11 cellular contexts compared by ENCODE assay signal in the genomic region with DNA sequence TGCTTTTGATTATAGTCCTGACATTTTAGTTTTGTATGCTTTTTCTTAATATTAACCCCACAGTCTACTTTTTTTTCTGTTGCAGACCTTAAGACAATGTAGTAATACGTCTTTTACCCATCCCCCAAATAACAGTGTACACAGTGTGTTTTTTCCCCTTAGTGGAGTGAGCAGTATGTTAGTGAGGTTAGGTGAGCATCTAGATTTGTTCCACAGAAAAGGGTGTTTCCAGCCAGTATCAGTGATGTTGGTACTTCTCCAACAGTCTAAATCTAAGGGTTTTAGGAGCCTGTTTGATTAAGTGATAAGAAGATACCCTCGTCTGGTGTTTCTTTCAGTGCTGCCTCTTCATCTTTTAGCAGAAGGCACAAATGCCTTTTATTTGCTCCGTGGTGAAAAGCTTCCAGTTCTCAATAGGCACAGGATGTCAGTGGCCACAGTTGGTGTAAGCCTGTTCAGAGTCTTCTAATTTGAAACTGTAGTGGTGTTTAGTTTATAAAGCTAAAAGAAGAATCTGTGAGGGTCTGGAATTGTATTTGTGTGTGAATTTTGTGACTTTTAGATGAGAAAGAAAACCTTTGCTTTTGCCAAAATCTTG.
DNase-seq lines count a peak whose midpoint lies in the region; ATAC-seq and TF ChIP-seq lines count a peak whose summit lies in the region.
"Had no signal": no experiment of that assay in that cellular context is flagged by ENCODE, and none has a peak within 500 bp of the region (broad histone marks: within the 10 kb centered on the region; RNA-seq: fewer than 3 reads in every experiment).

No MANE protein-coding gene starts in this region.

- H3K4me3 ChIP-seq in mesenchymal stem cell (ENCODE audit: insufficient read depth in 1 of 2, low read depth in 1 of 2, low read length in 2 of 2), result no peak overlapping the region

- CTCF ChIA-PET in WTC11 (lab: Charles Lee), result interaction anchor here (0.6 to 3.3 kb wide), 2 partner anchors 25 to 43 kb away, joined by 3 to 18 read pairs; no protein-coding TSS in a partner anchor

- no peak overlapping the region for H2BK5ac ChIP-seq in mesenchymal stem cell (ENCODE audit: low read depth, low read length, poor library complexity, severe bottlenecking)

- H2BK12ac ChIP-seq in mesenchymal stem cell (ENCODE audit: low read length in 2 of 2), result no peak overlapping the region

- peaks cover 0 to 22% of the 10 kb centered on the region in 2 experiments for H3K36me3 ChIP-seq in mesenchymal stem cell (ENCODE audit: control insufficient read depth in 1 of 2, insufficient read depth in 2 of 2, low read depth in 1 of 2, low read length in 2 of 2)

- no peaks in the 10 kb centered on the region for H3K27me3 Mint-ChIP-seq in activated T-cell treated with anti-CD3 and anti-CD28 coated beads, Interleukin-2, amount 50 U/mL, for 72 hours (ENCODE audit: low read depth)
- no peaks in the 10 kb centered on the region for H3K27me3 Mint-ChIP-seq in WTC11 (ENCODE audit: low read depth)

- no peak for TF ChIP-seq CTCF in WTC11 (IDR thresholded peaks at IDR 0.05)

- no peak overlapping the region for H3K4me2 ChIP-seq in mesenchymal stem cell (ENCODE audit: low read length, poor library complexity, severe bottlenecking)

- no peaks in the 10 kb centered on the region for H3K9me3 ChIP-seq in mesenchymal stem cell (ENCODE audit: control insufficient read depth, low read length)

- no peak overlapping the region for H3K18ac ChIP-seq in mesenchymal stem cell (ENCODE audit: low read depth in 1 of 2, low read length in 2 of 2)

- H3K36me3 Mint-ChIP-seq in activated T-cell treated with anti-CD3 and anti-CD28 coated beads, Interleukin-2, amount 50 U/mL, for 72 hours (ENCODE audit: insufficient read depth in 2 of 2), result no peaks in the 10 kb centered on the region
- H3K36me3 Mint-ChIP-seq in WTC11, result no peaks in the 10 kb centered on the region

- POLR2A ChIA-PET in WTC11 (lab: Charles Lee), result no interaction called here

- H3K4me1 ChIP-seq in mesenchymal stem cell (ENCODE audit: control insufficient read depth, insufficient read depth, low read depth, low read length), result peaks cover 9% of the 10 kb centered on the region

- no peak for DNase-seq in activated T-cell treated with anti-CD3 and anti-CD28 coated beads, Interleukin-2, amount 50 U/mL, for 72 hours
- DNase-seq in activated T-cell treated with anti-CD3 and anti-CD28 coated beads for 4 hours (no peak), WTC11 (ENCODE audit: low spot score) (no peak), mesenchymal stem cell (no peak)
- DNase-seq: Karpas-422; NCI-H2171; stimulated activated CD8-positive, alpha-beta memory T cell treated with anti-CD3 and anti-CD28 coated beads, Interleukin-4, amount 100 ng/mL, for 48 hours had no signal

- H3K27ac Mint-ChIP-seq in activated T-cell treated with anti-CD3 and anti-CD28 coated beads, Interleukin-2, amount 50 U/mL, for 72 hours, result peak overlapping the region; percentile 1
- H3K27ac Mint-ChIP-seq in WTC11, result peak overlapping the region; percentile 69

- H3K4me1 Mint-ChIP-seq in activated T-cell treated with anti-CD3 and anti-CD28 coated beads, Interleukin-2, amount 50 U/mL, for 72 hours (ENCODE audit: low read depth), result peaks cover 89% of the 10 kb centered on the region
- peaks cover 88% of the 10 kb centered on the region for H3K4me1 Mint-ChIP-seq in WTC11

- H2AK5ac ChIP-seq in mesenchymal stem cell (ENCODE audit: low read length, severe bottlenecking), result no peak overlapping the region

- no peak overlapping the region for H3K14ac ChIP-seq in mesenchymal stem cell (ENCODE audit: low read length in 2 of 2)

- H2BK15ac ChIP-seq in mesenchymal stem cell (ENCODE audit: low read depth, poor library complexity, severe bottlenecking), result no peak overlapping the region

- no peaks in the 10 kb centered on the region for H3K27me3 ChIP-seq in mesenchymal stem cell (ENCODE audit: control insufficient read depth in 1 of 2, insufficient read depth in 1 of 2, low read length in 2 of 2)

- H4K91ac ChIP-seq in mesenchymal stem cell (ENCODE audit: low read length), result no peak overlapping the region

- ATAC-seq in activated T-cell treated with anti-CD3 and anti-CD28 coated beads, Interleukin-2, amount 50 U/mL, for 72 hours (replicated peaks in 1 of 2), result peak in 1 of 2 donors; percentile 39
- ATAC-seq in WTC11, result no peak
- no peak for ATAC-seq in GM18519 (IDR thresholded peaks at IDR 0.05; ENCODE audit: low FRiP score, unreplicated experiment)
- no peak for ATAC-seq in HG02970 (IDR thresholded peaks at IDR 0.05; ENCODE audit: low FRiP score, unreplicated experiment)
- no peak for ATAC-seq in HG03135 (IDR thresholded peaks at IDR 0.05; ENCODE audit: unreplicated experiment)

- H3K9me3 Mint-ChIP-seq in activated T-cell treated with anti-CD3 and anti-CD28 coated beads, Interleukin-2, amount 50 U/mL, for 72 hours, result no peaks in the 10 kb centered on the region
- no peaks in the 10 kb centered on the region for H3K9me3 Mint-ChIP-seq in WTC11

- no peak overlapping the region for H3K27ac ChIP-seq in mesenchymal stem cell (ENCODE audit: low read length, poor library complexity, severe bottlenecking)
- peak overlapping the region; percentile 69 for H3K27ac ChIP-seq in temporal lobe (ENCODE audit: low read depth, low read length)

- 22% methylated on average over 2 of the region's 3 CpGs for WGBS in mesenchymal stem cell

- H3K79me1 ChIP-seq in mesenchymal stem cell (replicated peaks; ENCODE audit: low read length, poor library complexity, severe bottlenecking), result peaks cover 2% of the 10 kb centered on the region

- peak overlapping the region in 1 of 2 donors; percentile 47 for H3K4me3 Mint-ChIP-seq in activated T-cell treated with anti-CD3 and anti-CD28 coated beads, Interleukin-2, amount 50 U/mL, for 72 hours
- H3K4me3 Mint-ChIP-seq in WTC11, result no peak overlapping the region

- H3K23ac ChIP-seq in mesenchymal stem cell (ENCODE audit: low read length in 2 of 2), result no peak overlapping the region

- H3K9ac ChIP-seq in mesenchymal stem cell (ENCODE audit: low read length), result peak overlapping the region; percentile 9

- H4K8ac ChIP-seq in mesenchymal stem cell (ENCODE audit: low read length), result no peak overlapping the region

- H3K4ac ChIP-seq in mesenchymal stem cell (ENCODE audit: low read depth in 1 of 2, low read length in 2 of 2), result no peak overlapping the region

- no peak overlapping the region for H2BK120ac ChIP-seq in mesenchymal stem cell (ENCODE audit: low read depth, low read length)

- no peak overlapping the region for H2AFZ ChIP-seq in mesenchymal stem cell (ENCODE audit: low read depth, low read length)

TF ChIP-seq in WTC11, 78 proteins besides CTCF, POLR2A, EP300 and RAD21:
- TF ChIP-seq HMGA2 (CRISPR knock-in tag; IDR thresholded peaks at IDR 0.05) (no peak), SP1 (CRISPR knock-in tag; conservative IDR thresholded peaks at IDR 0.05) (no peak), EMX1 (CRISPR knock-in tag; IDR thresholded peaks at IDR 0.05) (no peak), TCF7 (CRISPR knock-in tag; IDR thresholded peaks at IDR 0.05; ENCODE audit: low read depth) (no peak), PRRX2 (CRISPR knock-in tag; IDR thresholded peaks at IDR 0.05) (no peak), ZNF317 (CRISPR knock-in tag; IDR thresholded peaks at IDR 0.05; ENCODE audit: borderline replicate concordance, low read depth) (no peak), ESRRA (CRISPR knock-in tag; IDR thresholded peaks at IDR 0.05; ENCODE audit: borderline replicate concordance) (no peak), FOXP1 (CRISPR knock-in tag; IDR thresholded peaks at IDR 0.05; ENCODE audit: borderline replicate concordance) (no peak), FOXJ3 (CRISPR knock-in tag; IDR thresholded peaks at IDR 0.05; ENCODE audit: borderline replicate concordance) (no peak), GTF2I (CRISPR knock-in tag; conservative IDR thresholded peaks at IDR 0.05) (no peak), SMAD4 (CRISPR knock-in tag; IDR thresholded peaks at IDR 0.05) (no peak)
- TF ChIP-seq, protein P1, sequence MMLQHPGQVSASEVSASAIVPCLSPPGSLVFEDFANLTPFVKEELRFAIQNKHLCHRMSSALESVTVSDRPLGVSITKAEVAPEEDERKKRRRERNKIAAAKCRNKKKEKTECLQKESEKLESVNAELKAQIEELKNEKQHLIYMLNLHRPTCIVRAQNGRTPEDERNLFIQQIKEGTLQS (CRISPR knock-in tag; conservative IDR thresholded peaks at IDR 0.05), result no peak
- TF ChIP-seq, protein P2, sequence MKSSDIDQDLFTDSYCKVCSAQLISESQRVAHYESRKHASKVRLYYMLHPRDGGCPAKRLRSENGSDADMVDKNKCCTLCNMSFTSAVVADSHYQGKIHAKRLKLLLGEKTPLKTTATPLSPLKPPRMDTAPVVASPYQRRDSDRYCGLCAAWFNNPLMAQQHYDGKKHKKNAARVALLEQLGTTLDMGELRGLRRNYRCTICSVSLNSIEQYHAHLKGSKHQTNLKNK (CRISPR knock-in tag; IDR thresholded peaks at IDR 0.05), result no peak
- TF ChIP-seq, protein P3, sequence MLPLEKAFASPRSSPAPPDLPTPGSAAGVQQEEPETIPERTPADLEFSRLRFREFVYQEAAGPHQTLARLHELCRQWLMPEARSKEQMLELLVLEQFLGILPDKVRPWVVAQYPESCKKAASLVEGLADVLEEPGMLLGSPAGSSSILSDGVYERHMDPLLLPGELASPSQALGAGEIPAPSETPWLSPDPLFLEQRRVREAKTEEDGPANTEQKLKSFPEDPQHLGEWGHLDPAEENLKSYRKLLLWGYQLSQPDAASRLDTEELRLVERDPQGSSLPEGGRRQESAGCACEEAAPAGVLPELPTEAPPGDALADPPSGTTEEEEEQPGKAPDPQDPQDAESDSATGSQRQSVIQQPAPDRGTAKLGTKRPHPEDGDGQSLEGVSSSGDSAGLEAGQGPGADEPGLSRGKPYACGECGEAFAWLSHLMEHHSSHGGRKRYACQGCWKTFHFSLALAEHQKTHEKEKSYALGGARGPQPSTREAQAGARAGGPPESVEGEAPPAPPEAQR (CRISPR knock-in tag; IDR thresholded peaks at IDR 0.05), result no peak
- TF ChIP-seq, protein P4, sequence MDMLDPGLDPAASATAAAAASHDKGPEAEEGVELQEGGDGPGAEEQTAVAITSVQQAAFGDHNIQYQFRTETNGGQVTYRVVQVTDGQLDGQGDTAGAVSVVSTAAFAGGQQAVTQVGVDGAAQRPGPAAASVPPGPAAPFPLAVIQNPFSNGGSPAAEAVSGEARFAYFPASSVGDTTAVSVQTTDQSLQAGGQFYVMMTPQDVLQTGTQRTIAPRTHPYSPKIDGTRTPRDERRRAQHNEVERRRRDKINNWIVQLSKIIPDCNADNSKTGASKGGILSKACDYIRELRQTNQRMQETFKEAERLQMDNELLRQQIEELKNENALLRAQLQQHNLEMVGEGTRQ (CRISPR knock-in tag; IDR thresholded peaks at IDR 0.05), result no peak
